8 cellular contexts compared by ENCODE assay signal in genomic region chr17:81101614-81102306, GRCh38.
DNase-seq lines count a peak whose midpoint lies in the region; ATAC-seq, FAIRE-seq and TF ChIP-seq lines count a peak whose summit lies in the region.

No MANE protein-coding gene starts in this region.

- FAIRE-seq in pancreas (lab: Jason Lieb, UNC), result no peak

- no peaks in the 10 kb centered on the region for H3K36me3 ChIP-seq in pancreas
- H3K36me3 ChIP-seq in transverse colon, result peaks cover 0 to 13% (median 0%) of the 10 kb centered on the region in 4 donors

- no peaks in the 10 kb centered on the region for H3K9me3 ChIP-seq in pancreas
- H3K9me3 ChIP-seq in transverse colon, result no peaks in the 10 kb centered on the region

- ATAC-seq in GM21619 (IDR thresholded peaks at IDR 0.05; ENCODE audit: unreplicated experiment) (peak; percentile 61), pancreas (peak; percentile 92 to 96 (median 94))

- H3K4me1 ChIP-seq in pancreas (no peaks in the 10 kb centered on the region), transverse colon (peaks cover 12 to 19% (median 14%) of the 10 kb centered on the region in 4 donors)

- TF ChIP-seq EP300 in transverse colon (IDR thresholded peaks at IDR 0.05; ENCODE audit: low read depth), result no peak

- TF ChIP-seq POLR2A in transverse colon (IDR thresholded peaks at IDR 0.05), result no peak

- H3K4me3 ChIP-seq in pancreas (no peak overlapping the region), transverse colon (no peak overlapping the region)

- in situ Hi-C loops in SK-MEL-5 (cut with HindIII; ENCODE audit: low pct_unique_long_range_greater_than_20kb, low sequenced_read_pairs) (loop anchor here (25.0 kb wide), 1 partner anchor 89 kb away; no protein-coding TSS in a partner anchor), transverse colon (cut with MboI; ENCODE audit: low pct_ligation_motif_present in 1 of 4, low pct_unique_long_range_greater_than_20kb in 1 of 4, low sequenced_read_pairs in 3 of 4) (loop anchor here in 1 of 4 donors (10.0 kb wide), 1 partner anchor 107 kb away; the partner anchor contains the start of gene CHMP6)

- peak; percentile 50 for DNase-seq in DMS153 treated with DMSO at 0.1 percent for 48 hours (lab: John Stamatoyannopoulos, UW; ENCODE audit: unreplicated experiment)
- DNase-seq in LoVo (ENCODE audit: low spot score), result peak; percentile 78
- DNase-seq in SK-MEL-5 (ENCODE audit: low read depth, low spot score), result peak; percentile 93
- peak; percentile 81 for DNase-seq in activated gamma-delta T cell treated with anti-CD3 and anti-CD28 coated beads, Interleukin-2, amount 50 U/mL, for 16 hours (ENCODE audit: low read depth)
- peak; percentile 97 for DNase-seq in germinal center (ENCODE audit: low spot score)
- DNase-seq in pancreas, result peak; percentile 75 to 96 (median 90)
- DNase-seq in transverse colon, result peak; percentile 86

- intact Hi-C loops in pancreas (cut with DNase I) (loop anchor here in 2 of 3 donors (5.0 to 10.0 kb wide), 3 partner anchors 74 to 677 kb away; no protein-coding TSS in a partner anchor), transverse colon (cut with DNase I; ENCODE audit: low total_unique reads) (loop anchor here (2.0 kb wide), 1 partner anchor 113 kb away; no protein-coding TSS in a partner anchor)

- H3K27me3 ChIP-seq in pancreas, result no peaks in the 10 kb centered on the region
- no peaks in the 10 kb centered on the region for H3K27me3 ChIP-seq in transverse colon

- 33 to 37% methylated on average over 32 to 33 of the region's 33 CpGs for WGBS in pancreas, 2 donors
- WGBS in transverse colon (ENCODE audit: low coverage in 1 of 2), 2 donors, result 59% methylated on average over 19 of the region's 33 CpGs; no CpG with 5 or more reads in 1 of the 2 donors

- H3K27ac ChIP-seq in pancreas (no peak overlapping the region), transverse colon (no peak overlapping the region)

- TF ChIP-seq CTCF in pancreas (IDR thresholded peaks at IDR 0.05) (peak; percentile 99 to 100 (median 100)), transverse colon (IDR thresholded peaks at IDR 0.05) (peak; percentile 100)
